Comparison of ENCODE assay signal across 8 cellular contexts in genomic region chr5:56814963-56815656, GRCh38. TPM values are rescaled to one million over a fixed set of nuclear protein-coding genes. Genes with fewer than 3 reads are reported as not detected.
DNase-seq lines count a peak whose midpoint lies in the region; ATAC-seq, FAIRE-seq and TF ChIP-seq lines count a peak whose summit lies in the region.

Gene MAP3K1, plus strand, starts transcription at chr5:56815549. Its CDS starts 25 bp downstream, at chr5:56815574.

- DNase-seq in NCI-H82 (lab: John Stamatoyannopoulos, UW) (peak; percentile 77), NCI-H82 treated with DMSO at 0.1 percent for 48 hours (lab: John Stamatoyannopoulos, UW; ENCODE audit: unreplicated experiment) (no peak), NCI-H2171 (lab: John Stamatoyannopoulos, UW) (peak; percentile 30), cerebellar cortex (ENCODE audit: low spot score) (peak; percentile 68), kidney (peak; percentile 97)
- peak; percentile 68 to 72 for DNase-seq in stimulated activated CD4-positive, alpha-beta T cell treated with anti-CD3 and anti-CD28 coated beads, Interleukin-15, amount 100 ng/mL, for 1 hour (ENCODE audit: low read depth in 1 of 2, low spot score in 1 of 2)

- peak; percentile 48 for ATAC-seq in HG02943 (IDR thresholded peaks at IDR 0.05; ENCODE audit: low read depth, unreplicated experiment)
- peak; percentile 58 to 64 for ATAC-seq in activated CD4-positive, CD25-positive, alpha-beta regulatory T cell treated with anti-CD3 and anti-CD28 coated beads, Interleukin-2, amount 50 U/mL, for 24 hours

- peak; percentile 30 for TF ChIP-seq CTCF in kidney (IDR thresholded peaks at IDR 0.05; ENCODE audit: borderline replicate concordance, extremely low read depth, insufficient read depth)

- peaks cover 3 to 12% of the 10 kb centered on the region in 2 donors for H3K4me1 ChIP-seq in kidney (ENCODE audit: control insufficient read depth in 1 of 2, insufficient read depth in 1 of 2, low read depth in 1 of 2, low read length in 2 of 2)

- intact Hi-C loops in kidney (cut with DNase I) = no loop called here

- H3K9ac ChIP-seq in kidney (ENCODE audit: low read length in 2 of 2) = peak within 1 kb of the TSS; percentile 85 to 90

- H3K27ac ChIP-seq in kidney (ENCODE audit: low read depth in 2 of 2, low read length in 2 of 2) = peak within 1 kb of the TSS; percentile 80 to 94

- H3K4me3 ChIP-seq in kidney (ENCODE audit: low read length in 2 of 2) = peak within 1 kb of the TSS; percentile 80 to 94

- no peaks in the 10 kb centered on the region for H3K36me3 ChIP-seq in kidney (ENCODE audit: control insufficient read depth in 1 of 2, insufficient read depth in 2 of 2, low read length in 2 of 2)

- no peak for FAIRE-seq in kidney (lab: Jason Lieb, UNC)

- no peaks in the 10 kb centered on the region for H3K9me3 ChIP-seq in kidney (ENCODE audit: control insufficient read depth in 1 of 2, low read length in 2 of 2)

RNA-seq across cellular contexts. Expression of gene MAP3K1, which starts in this region (rescaled TPM):
- 64.0 TPM for total RNA-seq in kidney
- 8.1 TPM for polyA plus RNA-seq in kidney (ENCODE audit: insufficient read depth, low read depth, low replicate concordance)
